In the genomic region with DNA sequence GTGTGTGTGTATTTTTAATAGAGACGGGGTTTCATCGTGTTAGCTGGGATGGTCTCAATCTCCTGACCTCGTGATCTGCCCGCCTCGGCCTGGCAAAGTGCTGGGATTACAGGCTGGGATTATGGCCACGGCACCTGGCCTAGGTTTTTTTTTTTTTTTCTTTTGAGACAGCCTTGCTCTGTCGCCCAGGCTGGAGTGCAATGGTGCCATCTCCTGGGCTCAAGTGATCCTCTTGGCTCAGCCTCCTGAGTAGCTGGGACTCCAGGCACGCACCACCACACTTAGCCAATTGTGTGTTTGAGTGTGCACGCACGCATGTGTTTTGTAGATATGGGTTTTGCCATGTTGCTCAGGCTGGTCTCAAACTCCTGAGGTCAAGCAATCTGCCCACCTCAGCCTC, we compare ENCODE assay signal across 2 cellular contexts.
TF ChIP-seq lines count a peak whose summit lies in the region.

No MANE protein-coding gene starts in this region.

TF ChIP-seq in SK-N-SH, 30 proteins besides CTCF, POLR2A, EP300 and RAD21 (continued from another document):
- no peak for TF ChIP-seq MEF2A (IDR thresholded peaks at IDR 0.05; ENCODE audit: borderline replicate concordance, low read depth)
- TF ChIP-seq, protein P1, sequence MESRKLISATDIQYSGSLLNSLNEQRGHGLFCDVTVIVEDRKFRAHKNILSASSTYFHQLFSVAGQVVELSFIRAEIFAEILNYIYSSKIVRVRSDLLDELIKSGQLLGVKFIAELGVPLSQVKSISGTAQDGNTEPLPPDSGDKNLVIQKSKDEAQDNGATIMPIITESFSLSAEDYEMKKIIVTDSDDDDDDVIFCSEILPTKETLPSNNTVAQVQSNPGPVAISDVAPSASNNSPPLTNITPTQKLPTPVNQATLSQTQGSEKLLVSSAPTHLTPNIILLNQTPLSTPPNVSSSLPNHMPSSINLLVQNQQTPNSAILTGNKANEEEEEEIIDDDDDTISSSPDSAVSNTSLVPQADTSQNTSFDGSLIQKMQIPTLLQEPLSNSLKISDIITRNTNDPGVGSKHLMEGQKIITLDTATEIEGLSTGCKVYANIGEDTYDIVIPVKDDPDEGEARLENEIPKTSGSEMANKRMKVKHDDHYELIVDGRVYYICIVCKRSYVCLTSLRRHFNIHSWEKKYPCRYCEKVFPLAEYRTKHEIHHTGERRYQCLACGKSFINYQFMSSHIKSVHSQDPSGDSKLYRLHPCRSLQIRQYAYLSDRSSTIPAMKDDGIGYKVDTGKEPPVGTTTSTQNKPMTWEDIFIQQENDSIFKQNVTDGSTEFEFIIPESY (IDR thresholded peaks at IDR 0.05; ENCODE audit: borderline replicate concordance, low read depth), result no peak

TF ChIP-seq in WTC11, 78 proteins besides CTCF, POLR2A, EP300 and RAD21 (continued from another document):
- TF ChIP-seq, protein P2, sequence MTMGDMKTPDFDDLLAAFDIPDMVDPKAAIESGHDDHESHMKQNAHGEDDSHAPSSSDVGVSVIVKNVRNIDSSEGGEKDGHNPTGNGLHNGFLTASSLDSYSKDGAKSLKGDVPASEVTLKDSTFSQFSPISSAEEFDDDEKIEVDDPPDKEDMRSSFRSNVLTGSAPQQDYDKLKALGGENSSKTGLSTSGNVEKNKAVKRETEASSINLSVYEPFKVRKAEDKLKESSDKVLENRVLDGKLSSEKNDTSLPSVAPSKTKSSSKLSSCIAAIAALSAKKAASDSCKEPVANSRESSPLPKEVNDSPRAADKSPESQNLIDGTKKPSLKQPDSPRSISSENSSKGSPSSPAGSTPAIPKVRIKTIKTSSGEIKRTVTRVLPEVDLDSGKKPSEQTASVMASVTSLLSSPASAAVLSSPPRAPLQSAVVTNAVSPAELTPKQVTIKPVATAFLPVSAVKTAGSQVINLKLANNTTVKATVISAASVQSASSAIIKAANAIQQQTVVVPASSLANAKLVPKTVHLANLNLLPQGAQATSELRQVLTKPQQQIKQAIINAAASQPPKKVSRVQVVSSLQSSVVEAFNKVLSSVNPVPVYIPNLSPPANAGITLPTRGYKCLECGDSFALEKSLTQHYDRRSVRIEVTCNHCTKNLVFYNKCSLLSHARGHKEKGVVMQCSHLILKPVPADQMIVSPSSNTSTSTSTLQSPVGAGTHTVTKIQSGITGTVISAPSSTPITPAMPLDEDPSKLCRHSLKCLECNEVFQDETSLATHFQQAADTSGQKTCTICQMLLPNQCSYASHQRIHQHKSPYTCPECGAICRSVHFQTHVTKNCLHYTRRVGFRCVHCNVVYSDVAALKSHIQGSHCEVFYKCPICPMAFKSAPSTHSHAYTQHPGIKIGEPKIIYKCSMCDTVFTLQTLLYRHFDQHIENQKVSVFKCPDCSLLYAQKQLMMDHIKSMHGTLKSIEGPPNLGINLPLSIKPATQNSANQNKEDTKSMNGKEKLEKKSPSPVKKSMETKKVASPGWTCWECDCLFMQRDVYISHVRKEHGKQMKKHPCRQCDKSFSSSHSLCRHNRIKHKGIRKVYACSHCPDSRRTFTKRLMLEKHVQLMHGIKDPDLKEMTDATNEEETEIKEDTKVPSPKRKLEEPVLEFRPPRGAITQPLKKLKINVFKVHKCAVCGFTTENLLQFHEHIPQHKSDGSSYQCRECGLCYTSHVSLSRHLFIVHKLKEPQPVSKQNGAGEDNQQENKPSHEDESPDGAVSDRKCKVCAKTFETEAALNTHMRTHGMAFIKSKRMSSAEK (CRISPR knock-in tag; IDR thresholded peaks at IDR 0.05; ENCODE audit: borderline replicate concordance), result no peak
- TF ChIP-seq, protein P3, sequence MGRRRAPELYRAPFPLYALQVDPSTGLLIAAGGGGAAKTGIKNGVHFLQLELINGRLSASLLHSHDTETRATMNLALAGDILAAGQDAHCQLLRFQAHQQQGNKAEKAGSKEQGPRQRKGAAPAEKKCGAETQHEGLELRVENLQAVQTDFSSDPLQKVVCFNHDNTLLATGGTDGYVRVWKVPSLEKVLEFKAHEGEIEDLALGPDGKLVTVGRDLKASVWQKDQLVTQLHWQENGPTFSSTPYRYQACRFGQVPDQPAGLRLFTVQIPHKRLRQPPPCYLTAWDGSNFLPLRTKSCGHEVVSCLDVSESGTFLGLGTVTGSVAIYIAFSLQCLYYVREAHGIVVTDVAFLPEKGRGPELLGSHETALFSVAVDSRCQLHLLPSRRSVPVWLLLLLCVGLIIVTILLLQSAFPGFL (CRISPR knock-in tag; IDR thresholded peaks at IDR 0.05; ENCODE audit: borderline replicate concordance), result no peak
- TF ChIP-seq NFE2L1 (CRISPR knock-in tag; IDR thresholded peaks at IDR 0.05) (no peak), KAT7 (CRISPR knock-in tag; IDR thresholded peaks at IDR 0.05; ENCODE audit: borderline replicate concordance) (no peak), NR2C2 (CRISPR knock-in tag; IDR thresholded peaks at IDR 0.05) (no peak), MXD4 (CRISPR knock-in tag; IDR thresholded peaks at IDR 0.05; ENCODE audit: borderline replicate concordance) (no peak), SP1 (CRISPR knock-in tag; conservative IDR thresholded peaks at IDR 0.05) (no peak), HMGA2 (CRISPR knock-in tag; IDR thresholded peaks at IDR 0.05) (no peak)
- TF ChIP-seq, protein P4, sequence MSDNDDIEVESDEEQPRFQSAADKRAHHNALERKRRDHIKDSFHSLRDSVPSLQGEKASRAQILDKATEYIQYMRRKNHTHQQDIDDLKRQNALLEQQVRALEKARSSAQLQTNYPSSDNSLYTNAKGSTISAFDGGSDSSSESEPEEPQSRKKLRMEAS (CRISPR knock-in tag; IDR thresholded peaks at IDR 0.05), result no peak
TF ChIP-seq in WTC11: peak in this region for 0.
